ENCODE assay signal across 22 cellular contexts in genomic region chr6:155089746-155090145, GRCh38.
DNase-seq lines count a peak whose midpoint lies in the region; ATAC-seq, FAIRE-seq and TF ChIP-seq lines count a peak whose summit lies in the region.
"Had no signal": no experiment of that assay in that cellular context is flagged by ENCODE, and none has a peak within 500 bp of the region (broad histone marks: within the 10 kb centered on the region; RNA-seq: fewer than 3 reads in every experiment).

No MANE protein-coding gene starts in this region.

- H3K27me3 ChIP-seq in GM12878 (replicated peaks in 1 of 2; ENCODE audit: control insufficient read depth in 2 of 2, insufficient read depth in 2 of 2, low read length in 1 of 2) = no peaks in the 10 kb centered on the region; a peak in 1 of 4 replicates

- RAD21 ChIA-PET in GM12878 (lab: Charles Lee; ENCODE audit: unreplicated experiment) = interaction anchor here (1.4 to 1.9 kb wide), 2 partner anchors 70 to 88 kb away, joined by 4 read pairs; no protein-coding TSS in a partner anchor

- FAIRE-seq in GM12878 (lab: Jason Lieb, UNC) = no peak
- FAIRE-seq: GM12891 had no signal

- no peak overlapping the region for H2AFZ ChIP-seq in GM12878 (ENCODE audit: control insufficient read depth, low read depth, low read length)

- no peak overlapping the region for H3K4me3 ChIP-seq in GM12878

- H3K4me1 Mint-ChIP-seq in activated CD8-positive, alpha-beta memory T cell treated with anti-CD3 and anti-CD28 coated beads, Interleukin-2, amount 10 ng/mL, durations not matched to agents 7 days and 5 days = peaks cover 10% of the 10 kb centered on the region

- H3K9me3 Mint-ChIP-seq in activated CD8-positive, alpha-beta memory T cell treated with anti-CD3 and anti-CD28 coated beads, Interleukin-2, amount 10 ng/mL, durations not matched to agents 7 days and 5 days (ENCODE audit: low read depth) = no peaks in the 10 kb centered on the region
- H3K9me3 Mint-ChIP-seq: CD8-positive, alpha-beta T cell had no signal

- no TSS peak for BruUV-seq in GM12878 (replicated peaks; lab: Mats Ljungman, UMichigan)

- H3K36me3 ChIP-seq in GM12878 (ENCODE audit: control insufficient read depth in 2 of 2, insufficient read depth in 2 of 2, low read length in 1 of 2) = no peaks in the 10 kb centered on the region

- peak; percentile 14 for DNase-seq in activated CD8-positive, alpha-beta memory T cell treated with anti-CD3 and anti-CD28 coated beads, Interleukin-2, amount 10 ng/mL, durations not matched to agents 7 days and 5 days
- DNase-seq in activated CD8-positive, alpha-beta memory T cell treated with anti-CD3 and anti-CD28 coated beads, Interleukin-2, amount 50 U/mL, for 4 hours = no peak
- DNase-seq in NCI-H226 (peak; percentile 49), GM12878 (ENCODE audit: low read depth, low spot score) (no peak), retina (peak; percentile 18), amniotic stem cell (lab: John Stamatoyannopoulos, UW) (no peak), epidermal melanocyte (ENCODE audit: insufficient read length, low spot score) (no peak), occipital lobe (lab: John Stamatoyannopoulos, UW) (no peak)
- DNase-seq: AML-193; C1 segment of cervical spinal cord; CD8-positive, alpha-beta T cell; DMS79 treated with DMSO at 0.1 percent for 48 hours; GOT3; HCEC 1CT; Kasumi-1; NCI-H1417; NCI-H1694 treated with DMSO at 0.1 percent for 48 hours; NCI-H2081 treated with DMSO at 0.1 percent for 48 hours; NCI-H69 had no signal

- intact Hi-C loops in GM12878 (cut with micrococcal nuclease; ENCODE audit: unreplicated experiment) = no loop called here

- WGBS in GM12878 (ENCODE audit: insufficient coverage, insufficient replicate concordance, low lambda C conversion rate, missing lambda C conversion rate) = 2% methylated on average over 4 of the region's 4 CpGs

- no peak for TF ChIP-seq CTCF in GM12878 (IDR thresholded peaks at IDR 0.05 in 2 of 3, conservative IDR thresholded peaks at IDR 0.05 in 1 of 3; ENCODE audit: control insufficient read depth in 2 of 3, extremely low read depth in 1 of 3, insufficient read depth in 1 of 3, low read depth in 3 of 3, low read length in 3 of 3)

- CTCF ChIA-PET in activated CD8-positive, alpha-beta memory T cell treated with anti-CD3 and anti-CD28 coated beads, Interleukin-2, amount 10 ng/mL, durations not matched to agents 7 days and 5 days (lab: Charles Lee) = no interaction called here
- CTCF ChIA-PET in GM12878 (lab: Yijun Ruan, JAX) = interaction anchor here (0.8 to 3.0 kb wide), 5 partner anchors 9 to 162 kb away, joined by 3 to 17 read pairs (median 3); no protein-coding TSS in a partner anchor

- H3K27ac Mint-ChIP-seq in activated CD8-positive, alpha-beta memory T cell treated with anti-CD3 and anti-CD28 coated beads, Interleukin-2, amount 10 ng/mL, durations not matched to agents 7 days and 5 days = no peak overlapping the region
- H3K27ac Mint-ChIP-seq: CD8-positive, alpha-beta T cell had no signal

- no peak overlapping the region for H3K4me3 Mint-ChIP-seq in activated CD8-positive, alpha-beta memory T cell treated with anti-CD3 and anti-CD28 coated beads, Interleukin-2, amount 10 ng/mL, durations not matched to agents 7 days and 5 days
- H3K4me3 Mint-ChIP-seq: CD8-positive, alpha-beta T cell had no signal

- in situ Hi-C loops in GM12878 (cut with MboI) = no loop called here

- no peaks in the 10 kb centered on the region for H3K9me3 ChIP-seq in GM12878 (replicated peaks; ENCODE audit: control insufficient read depth, insufficient read depth, low read length)

- no peaks in the 10 kb centered on the region; the same call in 1 of the 2 replicates for H4K20me1 ChIP-seq in GM12878 (ENCODE audit: control insufficient read depth, insufficient read depth)

- no peaks in the 10 kb centered on the region for H3K27me3 Mint-ChIP-seq in activated CD8-positive, alpha-beta memory T cell treated with anti-CD3 and anti-CD28 coated beads, Interleukin-2, amount 10 ng/mL, durations not matched to agents 7 days and 5 days

- no peak for TF ChIP-seq EP300 in GM12878 (IDR thresholded peaks at IDR 0.05; ENCODE audit: borderline replicate concordance in 1 of 2, control insufficient read depth in 1 of 2, low read depth in 2 of 2, low read length in 2 of 2)

- no peak overlapping the region for H3K9ac ChIP-seq in GM12878 (ENCODE audit: control insufficient read depth, insufficient read depth, low read length)

- H3K36me3 Mint-ChIP-seq in activated CD8-positive, alpha-beta memory T cell treated with anti-CD3 and anti-CD28 coated beads, Interleukin-2, amount 10 ng/mL, durations not matched to agents 7 days and 5 days = no peaks in the 10 kb centered on the region
- H3K36me3 Mint-ChIP-seq: CD8-positive, alpha-beta T cell had no signal

- H3K4me2 ChIP-seq in GM12878 (ENCODE audit: control insufficient read depth, insufficient read depth) = no peak overlapping the region

- POLR2A ChIA-PET in GM12878 (lab: Charles Lee) = no interaction called here

- no peak overlapping the region for H3K27ac ChIP-seq in GM12878 (ENCODE audit: control insufficient read depth, insufficient read depth)
- H3K27ac ChIP-seq: 22Rv1 had no signal

- H3K79me2 ChIP-seq in GM12878 (ENCODE audit: control insufficient read depth, insufficient read depth, low read length) = no peaks in the 10 kb centered on the region

- TF ChIP-seq POLR2A in GM12878 (IDR thresholded peaks at IDR 0.05; ENCODE audit: low read depth, low read length) = no peak

- SMC1A ChIA-PET in GM12878 (lab: Charles Lee; ENCODE audit: uncharacterized antibody, unreplicated experiment) = interaction anchor here (1.1 to 3.2 kb wide), 3 partner anchors 10 to 384 kb away, joined by 3 to 11 read pairs (median 3); no protein-coding TSS in a partner anchor

- no peak for ATAC-seq in activated CD8-positive, alpha-beta memory T cell treated with anti-CD3 and anti-CD28 coated beads, Interleukin-2, amount 10 ng/mL, durations not matched to agents 7 days and 5 days
- ATAC-seq in GM12878 = no peak
- ATAC-seq: CD8-positive, alpha-beta T cell; Panc1 had no signal

- TF ChIP-seq RAD21 in GM12878 (IDR thresholded peaks at IDR 0.05; ENCODE audit: insufficient read depth, low read depth, low read length) = no peak

- H3K4me1 ChIP-seq in GM12878 (ENCODE audit: control insufficient read depth, insufficient read depth, low read length) = no peaks in the 10 kb centered on the region

TF ChIP-seq in GM12878, 131 proteins besides CTCF, POLR2A, EP300 and RAD21:
- TF ChIP-seq ZNF207 (IDR thresholded peaks at IDR 0.05; ENCODE audit: borderline replicate concordance) (no peak), SKIL (IDR thresholded peaks at IDR 0.05; ENCODE audit: low read depth, poor library complexity, severe bottlenecking) (no peak), YBX1 (IDR thresholded peaks at IDR 0.05) (no peak), PKNOX1 (IDR thresholded peaks at IDR 0.05) (peak; percentile 70)

Comparison
In these comparisons a context has a peak if more than half of its experiments do, and no peak if none do; other contexts are left out.
1. DNase-seq: peak in activated CD8-positive, alpha-beta memory T cell treated with anti-CD3 and anti-CD28 coated beads, Interleukin-2, amount 10 ng/mL, durations not matched to agents 7 days and 5 days (single experiment), NCI-H226 (single experiment) and retina (single experiment); none in activated CD8-positive, alpha-beta memory T cell treated with anti-CD3 and anti-CD28 coated beads, Interleukin-2, amount 50 U/mL, for 4 hours (single experiment), GM12878 (single experiment), amniotic stem cell (single experiment), epidermal melanocyte (single experiment) and occipital lobe (single experiment).